Comparison of ENCODE assay signal across 8 cellular contexts in the genomic region with DNA sequence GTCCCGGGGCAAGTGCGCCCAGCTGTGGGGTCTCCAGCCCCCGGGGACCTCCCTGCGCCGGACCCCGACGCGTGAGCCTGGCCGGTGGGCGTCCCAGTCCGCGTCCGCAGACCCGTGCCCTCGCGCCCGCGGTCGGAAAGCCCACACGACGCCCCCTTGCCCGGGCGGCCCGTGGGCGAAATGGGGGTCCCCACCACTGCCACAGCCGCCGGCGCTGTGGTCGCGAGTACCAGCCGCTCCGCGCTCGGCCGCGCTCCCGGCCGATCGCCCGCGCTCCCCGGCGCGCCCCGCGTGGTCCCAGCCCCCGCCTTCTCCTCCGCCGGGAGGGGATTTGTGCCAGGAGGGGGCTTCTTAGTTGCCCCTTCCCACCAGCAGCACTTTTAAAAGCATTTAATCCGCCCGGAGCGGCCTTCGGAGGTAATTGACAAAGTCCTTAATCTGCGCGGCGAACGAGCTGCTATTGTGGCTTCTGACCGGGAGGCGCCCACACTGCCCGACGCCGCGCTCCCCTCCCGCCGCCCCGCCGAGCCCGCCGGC. TPM values are rescaled to one million over a fixed set of nuclear protein-coding genes. Genes with fewer than 3 reads are reported as not detected.
DNase-seq lines count a peak whose midpoint lies in the region; ATAC-seq and TF ChIP-seq lines count a peak whose summit lies in the region.

No MANE protein-coding gene starts in this region.

- H2AFZ ChIP-seq in fibroblast of lung (ENCODE audit: low read length): no peak overlapping the region

- H3K4me1 ChIP-seq in fibroblast of lung (ENCODE audit: control insufficient read depth, extremely low read depth, insufficient read depth, low read length): peaks cover 26% of the 10 kb centered on the region
- peaks cover 7% of the 10 kb centered on the region for H3K4me1 ChIP-seq in psoas muscle

- H3K27me3 ChIP-seq in fibroblast of lung (ENCODE audit: control insufficient read depth, insufficient read depth, low read length) (peaks cover 17% of the 10 kb centered on the region), psoas muscle (ENCODE audit: insufficient read depth in 3 of 3, low read length in 2 of 3) (peaks cover 0 to 86% (median 43%) of the 10 kb centered on the region in 3 donors)

- ATAC-seq in psoas muscle: no peak
- no peak for ATAC-seq in HG03135 (IDR thresholded peaks at IDR 0.05; ENCODE audit: unreplicated experiment)
- no peak for ATAC-seq in GM18861 (IDR thresholded peaks at IDR 0.05; ENCODE audit: unreplicated experiment)

- 0 to 1% (median 1%) methylated on average over 13 to 69 of the region's 69 CpGs for WGBS in psoas muscle, 3 donors

- TF ChIP-seq CTCF in GM10266 (IDR thresholded peaks at IDR 0.05; ENCODE audit: control insufficient read depth, insufficient read depth, low read depth, missing control alignments) (no peak), fibroblast of lung (conservative IDR thresholded peaks at IDR 0.05 in 1 of 2, IDR thresholded peaks at IDR 0.05 in 1 of 2; ENCODE audit: low read depth in 1 of 2, low read length in 2 of 2) (no peak), psoas muscle (IDR thresholded peaks at IDR 0.05) (peak; percentile 6)

- no peaks in the 10 kb centered on the region for H3K79me2 ChIP-seq in fibroblast of lung (ENCODE audit: control insufficient read depth, insufficient read depth, low read length)

- peak; percentile 71 for DNase-seq in GM10266 (ENCODE audit: extremely low spot score)
- DNase-seq in OCI-M1 (lab: John Stamatoyannopoulos, UW): peak; percentile 5
- DNase-seq in fibroblast of lung (ENCODE audit: low read depth in 2 of 2): no peak
- DNase-seq in psoas muscle: no peak
- no peak for DNase-seq in NCI-H187 treated with DMSO at 0.1 percent for 48 hours (lab: John Stamatoyannopoulos, UW)
- DNase-seq in HuH-7 (ENCODE audit: low spot score): no peak

- H3K27ac ChIP-seq in fibroblast of lung (ENCODE audit: insufficient read depth, low read length) (no peak overlapping the region), psoas muscle (no peak overlapping the region)

- H3K4me3 ChIP-seq in fibroblast of lung (replicated peaks in 1 of 4; ENCODE audit: control extremely low read depth in 1 of 4, insufficient read depth in 1 of 4, low read depth in 3 of 4, low read length in 4 of 4) (peak overlapping the region in 3 of 4 experiments; percentile 61 to 73 (median 65)), psoas muscle (peak overlapping the region; percentile 65)

- intact Hi-C loops in psoas muscle (cut with DNase I): loop anchor here in 1 of 2 donors (2.0 kb wide), 1 partner anchor 73 kb away; no protein-coding TSS in a partner anchor

- no peaks in the 10 kb centered on the region for H3K36me3 ChIP-seq in fibroblast of lung (ENCODE audit: control insufficient read depth, insufficient read depth, low read length)
- H3K36me3 ChIP-seq in psoas muscle (ENCODE audit: insufficient read depth in 1 of 2, low read depth in 1 of 2): no peaks in the 10 kb centered on the region

- H3K9ac ChIP-seq in fibroblast of lung (ENCODE audit: insufficient read depth, low read length): peak overlapping the region; percentile 30

- no peaks in the 10 kb centered on the region for H3K9me3 ChIP-seq in fibroblast of lung (ENCODE audit: control insufficient read depth, insufficient read depth, low read depth, low read length)
- H3K9me3 ChIP-seq in psoas muscle: no peaks in the 10 kb centered on the region

- peak overlapping the region; percentile 71 for H3K4me2 ChIP-seq in fibroblast of lung (ENCODE audit: extremely low read depth, insufficient read depth, low read length)

- no peaks in the 10 kb centered on the region for H4K20me1 ChIP-seq in fibroblast of lung (ENCODE audit: control insufficient read depth, extremely low read depth, insufficient read depth, low read length)

RNA-seq across cellular contexts. Expression of a gene that starts 0.4 kb away (rescaled TPM):
- total RNA-seq in fibroblast of lung: 7.3 and 9.8 TPM in 2 replicates
- 7.2 and 28.0 TPM in 2 replicates for polyA plus RNA-seq in fibroblast of lung
- polyA plus RNA-seq in fibroblast of lung (2012): 24.8 and 66.0 TPM in 2 replicates
- polyA minus RNA-seq in fibroblast of lung (ENCODE audit: low replicate concordance): 5.4 and 39.7 TPM in 2 replicates
- total RNA-seq in psoas muscle: not detected
- polyA plus RNA-seq in psoas muscle: under 1 TPM in 1 of 3 donors, not detected in 2; 0.01 TPM

RNA-seq across cellular contexts. Expression of a gene that starts 42.9 kb away (rescaled TPM):
- total RNA-seq in fibroblast of lung: not detected in 2 replicates
- not detected in 2 replicates for polyA plus RNA-seq in fibroblast of lung
- polyA plus RNA-seq in fibroblast of lung (2012): 0.17 and 0.40 TPM in 2 replicates
- not detected in 2 replicates for polyA minus RNA-seq in fibroblast of lung (ENCODE audit: low replicate concordance)
- not detected for total RNA-seq in psoas muscle
- under 1 TPM in 2 of 3 donors, not detected in 1; 0.01 to 0.03 TPM for polyA plus RNA-seq in psoas muscle

Comparison
In these comparisons a context has a peak if more than half of its experiments do, and no peak if none do; other contexts are left out.
1. DNase-seq: peak in GM10266 (single experiment) and OCI-M1 (single experiment); none in fibroblast of lung (0 of 2), psoas muscle (0 of 2), NCI-H187 treated with DMSO at 0.1 percent for 48 hours (single experiment) and HuH-7 (single experiment).